17 cellular contexts compared by ENCODE assay signal in genomic region chr3:13892304-13892703, GRCh38. TPM values are rescaled to one million over a fixed set of nuclear protein-coding genes. Genes with fewer than 3 reads are reported as not detected.
DNase-seq lines count a peak whose midpoint lies in the region; ATAC-seq and TF ChIP-seq lines count a peak whose summit lies in the region.
"Had no signal": no experiment of that assay in that cellular context is flagged by ENCODE, and none has a peak within 500 bp of the region (broad histone marks: within the 10 kb centered on the region; RNA-seq: fewer than 3 reads in every experiment).

No MANE protein-coding gene starts in this region.

- H3K4me1 ChIP-seq in neural progenitor cell = peaks cover 6% of the 10 kb centered on the region

- H4K20me1 ChIP-seq in neural progenitor cell (ENCODE audit: low read depth) = no peaks in the 10 kb centered on the region

- no peaks in the 10 kb centered on the region for H3K27me3 ChIP-seq in CD4-positive, alpha-beta T cell (ENCODE audit: control insufficient read depth, insufficient read depth, low read length)
- H3K27me3 ChIP-seq in neural progenitor cell = peaks cover 59% of the 10 kb centered on the region
- H3K27me3 ChIP-seq: MG63 had no signal

- H3K36me3 Mint-ChIP-seq in activated CD4-positive, alpha-beta memory T cell treated with anti-CD3 and anti-CD28 coated beads for 36 hours = no peaks in the 10 kb centered on the region
- peaks cover 3% of the 10 kb centered on the region for H3K36me3 Mint-ChIP-seq in activated CD4-positive, alpha-beta memory T cell treated with anti-CD3 and anti-CD28 coated beads, Interleukin-2, amount 10 ng/mL, durations not matched to agents 7 days and 5 days (ENCODE audit: low read depth)
- H3K36me3 Mint-ChIP-seq in CD4-positive, alpha-beta T cell (ENCODE audit: low read depth) = peaks cover 12% of the 10 kb centered on the region
- H3K36me3 Mint-ChIP-seq in T-helper 17 cell (ENCODE audit: low read depth) (peaks cover 2% of the 10 kb centered on the region), neural progenitor cell (no peaks in the 10 kb centered on the region)

- CTCF ChIA-PET in activated CD4-positive, alpha-beta memory T cell treated with anti-CD3 and anti-CD28 coated beads for 36 hours (lab: Charles Lee) = interaction anchor here (0.6 to 21.6 kb wide), 4 partner anchors 12 to 241 kb away, joined by 3 to 567 read pairs (median 16); partner anchors contain the start of genes CHCHD4 and WNT7A
- CTCF ChIA-PET in activated CD4-positive, alpha-beta memory T cell treated with anti-CD3 and anti-CD28 coated beads, Interleukin-2, amount 10 ng/mL, durations not matched to agents 7 days and 5 days (lab: Charles Lee) = interaction anchor here (1.1 to 14.9 kb wide), 3 partner anchors 12 to 239 kb away, joined by 3 to 327 read pairs (median 6); partner anchors contain the start of gene WNT7A
- CTCF ChIA-PET in CD4-positive, alpha-beta T cell (lab: Charles Lee) = interaction anchor here (0.7 to 2.9 kb wide), 3 partner anchors 12 to 474 kb away, joined by 4 to 18 read pairs (median 5); partner anchors contain the start of gene WNT7A

- no peak overlapping the region for H3K4me3 Mint-ChIP-seq in activated CD4-positive, alpha-beta memory T cell treated with anti-CD3 and anti-CD28 coated beads for 36 hours
- no peak overlapping the region for H3K4me3 Mint-ChIP-seq in activated CD4-positive, alpha-beta memory T cell treated with anti-CD3 and anti-CD28 coated beads, Interleukin-2, amount 10 ng/mL, durations not matched to agents 7 days and 5 days
- H3K4me3 Mint-ChIP-seq in CD4-positive, alpha-beta T cell = no peak overlapping the region
- H3K4me3 Mint-ChIP-seq in T-helper 17 cell = no peak overlapping the region
- no peak overlapping the region for H3K4me3 Mint-ChIP-seq in neural progenitor cell
- H3K4me3 Mint-ChIP-seq: GM23338 had no signal

- no peaks in the 10 kb centered on the region for H3K36me3 ChIP-seq in neural progenitor cell
- H3K36me3 ChIP-seq: MG63 had no signal

- H3F3A ChIP-seq in neural progenitor cell (ENCODE audit: low read depth) = peaks cover 10% of the 10 kb centered on the region

- no peaks in the 10 kb centered on the region for H3K9me3 ChIP-seq in CD4-positive, alpha-beta T cell (ENCODE audit: control insufficient read depth, low read length)
- H3K9me3 ChIP-seq in T-helper 17 cell (ENCODE audit: control insufficient read depth, low read length, poor library complexity, severe bottlenecking) (no peaks in the 10 kb centered on the region), neural progenitor cell (ENCODE audit: low read depth) (no peaks in the 10 kb centered on the region)
- H3K9me3 ChIP-seq: MG63 had no signal

- H3K4me2 ChIP-seq in neural progenitor cell = no peak overlapping the region
- H3K4me2 ChIP-seq: GM23338 had no signal

- no peaks in the 10 kb centered on the region for H3K79me2 ChIP-seq in neural progenitor cell (ENCODE audit: low read depth)

- H3K27ac ChIP-seq in CD4-positive, alpha-beta T cell (ENCODE audit: low read depth, low read length) = no peak overlapping the region
- no peak overlapping the region for H3K27ac ChIP-seq in neural progenitor cell

- POLR2A ChIA-PET in activated CD4-positive, alpha-beta memory T cell treated with anti-CD3 and anti-CD28 coated beads for 36 hours (lab: Charles Lee) = no interaction called here
- POLR2A ChIA-PET in activated CD4-positive, alpha-beta memory T cell treated with anti-CD3 and anti-CD28 coated beads, Interleukin-2, amount 10 ng/mL, durations not matched to agents 7 days and 5 days (lab: Charles Lee) = interaction anchor here (1.8 to 2.6 kb wide), 2 partner anchors 233 to 286 kb away, joined by 6 to 9 read pairs; partner anchors contain the start of genes CHCHD4, LSM3, TMEM43 and XPC
- POLR2A ChIA-PET in CD4-positive, alpha-beta T cell (lab: Charles Lee) = interaction anchor here (1.3 to 4.1 kb wide), 6 partner anchors 11 to 510 kb away, joined by 3 to 34 read pairs (median 18); partner anchors contain the start of genes HDAC11, LSM3, SLC6A6 and WNT7A

- no peaks in the 10 kb centered on the region for H3K27me3 Mint-ChIP-seq in activated CD4-positive, alpha-beta memory T cell treated with anti-CD3 and anti-CD28 coated beads for 36 hours
- H3K27me3 Mint-ChIP-seq in activated CD4-positive, alpha-beta memory T cell treated with anti-CD3 and anti-CD28 coated beads, Interleukin-2, amount 10 ng/mL, durations not matched to agents 7 days and 5 days = peaks cover 4% of the 10 kb centered on the region
- H3K27me3 Mint-ChIP-seq in CD4-positive, alpha-beta T cell = no peaks in the 10 kb centered on the region
- no peaks in the 10 kb centered on the region for H3K27me3 Mint-ChIP-seq in T-helper 17 cell
- peaks cover 7% of the 10 kb centered on the region for H3K27me3 Mint-ChIP-seq in neural progenitor cell (ENCODE audit: insufficient read depth, low read depth)

- DNase-seq in activated CD4-positive, alpha-beta memory T cell treated with anti-CD3 and anti-CD28 coated beads for 36 hours = no peak
- no peak for DNase-seq in activated CD4-positive, alpha-beta memory T cell treated with anti-CD3 and anti-CD28 coated beads, Interleukin-2, amount 10 ng/mL, durations not matched to agents 7 days and 5 days
- no peak for DNase-seq in CD4-positive, alpha-beta T cell
- DNase-seq in T-helper 17 cell = no peak
- no peak for DNase-seq in neural progenitor cell (ENCODE audit: low spot score)
- DNase-seq in HT-29 (ENCODE audit: low spot score) = no peak
- DNase-seq: C1 segment of cervical spinal cord, DMS 273 treated with DMSO at 0.1 percent for 48 hours, GDM1, MG63, NCI-H1092 treated with DMSO at 0.1 percent for 48 hours, NCI-H1694, NCI-H510A treated with DMSO at 0.1 percent for 48 hours had no signal

- H3K27ac Mint-ChIP-seq in activated CD4-positive, alpha-beta memory T cell treated with anti-CD3 and anti-CD28 coated beads for 36 hours = peak overlapping the region; percentile 23
- no peak overlapping the region for H3K27ac Mint-ChIP-seq in activated CD4-positive, alpha-beta memory T cell treated with anti-CD3 and anti-CD28 coated beads, Interleukin-2, amount 10 ng/mL, durations not matched to agents 7 days and 5 days
- peak overlapping the region; percentile 90 for H3K27ac Mint-ChIP-seq in CD4-positive, alpha-beta T cell
- H3K27ac Mint-ChIP-seq in T-helper 17 cell (peak overlapping the region; percentile 56), neural progenitor cell (no peak overlapping the region)
- H3K27ac Mint-ChIP-seq: GM23338 had no signal

- H2AFZ ChIP-seq in neural progenitor cell (replicated peaks) = peak overlapping the region; percentile 55
- H2AFZ ChIP-seq: GM23338 had no signal

- no peaks in the 10 kb centered on the region for H3K9me3 Mint-ChIP-seq in activated CD4-positive, alpha-beta memory T cell treated with anti-CD3 and anti-CD28 coated beads for 36 hours
- no peaks in the 10 kb centered on the region for H3K9me3 Mint-ChIP-seq in activated CD4-positive, alpha-beta memory T cell treated with anti-CD3 and anti-CD28 coated beads, Interleukin-2, amount 10 ng/mL, durations not matched to agents 7 days and 5 days
- no peaks in the 10 kb centered on the region for H3K9me3 Mint-ChIP-seq in CD4-positive, alpha-beta T cell
- H3K9me3 Mint-ChIP-seq in neural progenitor cell = no peaks in the 10 kb centered on the region

- no peak overlapping the region for H3K4me3 ChIP-seq in neural progenitor cell
- H3K4me3 ChIP-seq: GM12878, GM23338, MG63 had no signal

- no peak overlapping the region for H3K9ac ChIP-seq in neural progenitor cell

- no peak for ATAC-seq in CD4-positive, alpha-beta T cell (ENCODE audit: poor library complexity)
- ATAC-seq in T-helper 17 cell (no peak), HG02571 (IDR thresholded peaks at IDR 0.05; ENCODE audit: unreplicated experiment) (no peak), HG03025 (IDR thresholded peaks at IDR 0.05; ENCODE audit: low FRiP score, unreplicated experiment) (no peak)
- ATAC-seq: GM12878, GM23338 had no signal

- intact Hi-C loops in activated CD4-positive, alpha-beta memory T cell treated with anti-CD3 and anti-CD28 coated beads for 36 hours (cut with micrococcal nuclease) = loop anchor here (10.0 kb wide), 1 partner anchor 1032 kb away; no protein-coding TSS in a partner anchor
- intact Hi-C loops in CD4-positive, alpha-beta T cell (cut with DNase I, micrococcal nuclease) = loop anchor here (5.0 to 10.0 kb wide), 4 partner anchors 282 to 1202 kb away; partner anchors contain the start of genes LSM3 (in 2 of the 2), XPC (in 2 of the 2), RBSN (in 1 of the 2) and RPL32 (in 1 of the 2)

- TF ChIP-seq CTCF in CD4-positive, alpha-beta T cell (IDR thresholded peaks at IDR 0.05) = no peak
- TF ChIP-seq CTCF in neural progenitor cell (IDR thresholded peaks at IDR 0.05) = no peak

- H3K4me1 Mint-ChIP-seq in activated CD4-positive, alpha-beta memory T cell treated with anti-CD3 and anti-CD28 coated beads for 36 hours (ENCODE audit: low read depth) = peaks cover 30% of the 10 kb centered on the region
- peaks cover 43% of the 10 kb centered on the region for H3K4me1 Mint-ChIP-seq in activated CD4-positive, alpha-beta memory T cell treated with anti-CD3 and anti-CD28 coated beads, Interleukin-2, amount 10 ng/mL, durations not matched to agents 7 days and 5 days
- H3K4me1 Mint-ChIP-seq in CD4-positive, alpha-beta T cell (ENCODE audit: low read depth) = peaks cover 58% of the 10 kb centered on the region
- H3K4me1 Mint-ChIP-seq in T-helper 17 cell (peaks cover 16% of the 10 kb centered on the region), neural progenitor cell (peaks cover 15% of the 10 kb centered on the region)

RNA-seq across cellular contexts. Expression of gene WNT7A, which starts 12.4 kb away (rescaled TPM):
- total RNA-seq in activated CD4-positive, alpha-beta memory T cell treated with anti-CD3 and anti-CD28 coated beads for 36 hours = under 1 TPM; 0.29 to 0.33 TPM
- total RNA-seq in activated CD4-positive, alpha-beta memory T cell treated with anti-CD3 and anti-CD28 coated beads, Interleukin-2, amount 10 ng/mL, durations not matched to agents 7 days and 5 days = under 1 TPM in 1 of 2 experiments, not detected in 1; 0.13 TPM
- total RNA-seq in CD4-positive, alpha-beta T cell = 10 to 100 TPM; 22.4 to 24.7 TPM
- total RNA-seq in T-helper 17 cell = 10 to 100 TPM; 10.1 to 14.5 TPM
- total RNA-seq in neural progenitor cell (ENCODE audit: low replicate concordance) = not detected in 2 replicates
- not detected in 2 replicates for total RNA-seq in HT-29 (2014; rRNA removed; shearing (Covaris generic))
- total RNA-seq: GM23338 had no signal

Comparison
In these comparisons a context has a peak if more than half of its experiments do, and no peak if none do; other contexts are left out.
1. H3K27ac Mint-ChIP-seq: peak in activated CD4-positive, alpha-beta memory T cell treated with anti-CD3 and anti-CD28 coated beads for 36 hours (single experiment), CD4-positive, alpha-beta T cell (single experiment) and T-helper 17 cell (single experiment); none in activated CD4-positive, alpha-beta memory T cell treated with anti-CD3 and anti-CD28 coated beads, Interleukin-2, amount 10 ng/mL, durations not matched to agents 7 days and 5 days (single experiment) and neural progenitor cell (single experiment).
2. RNA of gene WNT7A, which starts 12.4 kb away (total RNA-seq): 22.4 to 24.7 TPM in CD4-positive, alpha-beta T cell and 10.1 to 14.5 TPM in T-helper 17 cell; 0.29 to 0.33 TPM in activated CD4-positive, alpha-beta memory T cell treated with anti-CD3 and anti-CD28 coated beads for 36 hours, 0.13 TPM in activated CD4-positive, alpha-beta memory T cell treated with anti-CD3 and anti-CD28 coated beads, Interleukin-2, amount 10 ng/mL, durations not matched to agents 7 days and 5 days, not detected in neural progenitor cell and not detected in HT-29; every median in the first group is over 4 times any median in the second.